Comparison of ENCODE assay signal across 28 cellular contexts in genomic region chr6:163948250-163948649, GRCh38.
"Had no signal": no experiment of that assay in that cellular context is flagged by ENCODE, and none has a peak within 500 bp of the region (broad histone marks: within the 10 kb centered on the region; RNA-seq: fewer than 3 reads in every experiment).

No MANE protein-coding gene starts in this region.

- FAIRE-seq: TTC549 had no signal

- H3K4me3 Mint-ChIP-seq: activated B cell treated with CpG ODN at 0.5 μM for 24 hours; activated CD4-positive, alpha-beta T cell treated with anti-CD3 and anti-CD28 coated beads, Interleukin-2, amount 10 ng/mL, durations not matched to agents 24 days and 14 days; activated naive CD4-positive, alpha-beta T cell treated with anti-CD3 and anti-CD28 coated beads for 36 hours; activated naive CD8-positive, alpha-beta T cell; activated T-cell treated with anti-CD3 and anti-CD28 coated beads, Interleukin-2, amount 50 U/mL, for 4 hours; activated T-helper 17 cell treated with anti-CD3 and anti-CD28 coated beads, Interleukin-2, amount 50 U/mL, for 72 hours; T-cell had no signal

- DNase-seq: activated B cell treated with CpG ODN at 0.5 μM for 24 hours; activated CD4-positive, alpha-beta T cell treated with anti-CD3 and anti-CD28 coated beads for 1 hour; activated CD4-positive, alpha-beta T cell treated with anti-CD3 and anti-CD28 coated beads, Interleukin-2, amount 10 ng/mL, durations not matched to agents 24 days and 14 days; activated CD4-positive, alpha-beta T cell treated with anti-CD3 and anti-CD28 coated beads, Interleukin-2, amount 50 U/mL, for 48 hours; activated gamma-delta T cell; activated naive CD4-positive, alpha-beta T cell treated with anti-CD3 and anti-CD28 coated beads for 36 hours; activated T-cell treated with anti-CD3 and anti-CD28 coated beads, Interleukin-2, amount 50 U/mL, for 4 hours; MG63; MV-4-11; NCI-H1092 treated with DMSO at 0.1 percent for 48 hours; NCI-H1417 treated with DMSO at 0.1 percent for 48 hours; NCI-H1694; NCI-H2029; NCI-H345; NCI-H510A; NCI-H526 treated with DMSO at 0.1 percent for 48 hours; NCI-H82; OCI-M1; RPMI8226; T-cell; T-helper 2 cell; T1000 had no signal

- H3K36me3 ChIP-seq: MG63 had no signal

- H3K9me3 ChIP-seq: MG63 had no signal

- H3K4me1 Mint-ChIP-seq: activated CD4-positive, alpha-beta T cell treated with anti-CD3 and anti-CD28 coated beads, Interleukin-2, amount 10 ng/mL, durations not matched to agents 24 days and 14 days; activated T-helper 17 cell treated with anti-CD3 and anti-CD28 coated beads, Interleukin-2, amount 50 U/mL, for 72 hours had no signal

- H3K4me3 ChIP-seq: MG63, SK-N-MC had no signal

- H3K9me3 Mint-ChIP-seq: activated B cell treated with CpG ODN at 0.5 μM for 24 hours; activated CD4-positive, alpha-beta T cell treated with anti-CD3 and anti-CD28 coated beads, Interleukin-2, amount 10 ng/mL, durations not matched to agents 24 days and 14 days; activated naive CD4-positive, alpha-beta T cell treated with anti-CD3 and anti-CD28 coated beads for 36 hours; activated T-cell treated with anti-CD3 and anti-CD28 coated beads, Interleukin-2, amount 50 U/mL, for 4 hours; activated T-helper 17 cell treated with anti-CD3 and anti-CD28 coated beads, Interleukin-2, amount 50 U/mL, for 72 hours; T-cell had no signal

- H3K27me3 ChIP-seq: MG63 had no signal

- H3K36me3 Mint-ChIP-seq: activated naive CD8-positive, alpha-beta T cell; T-cell had no signal

- ATAC-seq: activated T-cell treated with anti-CD3 and anti-CD28 coated beads, Interleukin-2, amount 50 U/mL, for 4 hours; activated T-helper 17 cell treated with anti-CD3 and anti-CD28 coated beads, Interleukin-2, amount 50 U/mL, for 72 hours; Panc1; Right ventricle myocardium inferior; T-cell had no signal

- H3K27ac ChIP-seq: SK-N-MC had no signal

- H3K27ac Mint-ChIP-seq: activated B cell treated with CpG ODN at 0.5 μM for 24 hours; activated CD4-positive, alpha-beta T cell treated with anti-CD3 and anti-CD28 coated beads, Interleukin-2, amount 10 ng/mL, durations not matched to agents 24 days and 14 days; activated naive CD4-positive, alpha-beta T cell treated with anti-CD3 and anti-CD28 coated beads for 36 hours; activated naive CD8-positive, alpha-beta T cell; activated T-helper 17 cell treated with anti-CD3 and anti-CD28 coated beads, Interleukin-2, amount 50 U/mL, for 72 hours; T-cell had no signal
